In the genomic region with DNA sequence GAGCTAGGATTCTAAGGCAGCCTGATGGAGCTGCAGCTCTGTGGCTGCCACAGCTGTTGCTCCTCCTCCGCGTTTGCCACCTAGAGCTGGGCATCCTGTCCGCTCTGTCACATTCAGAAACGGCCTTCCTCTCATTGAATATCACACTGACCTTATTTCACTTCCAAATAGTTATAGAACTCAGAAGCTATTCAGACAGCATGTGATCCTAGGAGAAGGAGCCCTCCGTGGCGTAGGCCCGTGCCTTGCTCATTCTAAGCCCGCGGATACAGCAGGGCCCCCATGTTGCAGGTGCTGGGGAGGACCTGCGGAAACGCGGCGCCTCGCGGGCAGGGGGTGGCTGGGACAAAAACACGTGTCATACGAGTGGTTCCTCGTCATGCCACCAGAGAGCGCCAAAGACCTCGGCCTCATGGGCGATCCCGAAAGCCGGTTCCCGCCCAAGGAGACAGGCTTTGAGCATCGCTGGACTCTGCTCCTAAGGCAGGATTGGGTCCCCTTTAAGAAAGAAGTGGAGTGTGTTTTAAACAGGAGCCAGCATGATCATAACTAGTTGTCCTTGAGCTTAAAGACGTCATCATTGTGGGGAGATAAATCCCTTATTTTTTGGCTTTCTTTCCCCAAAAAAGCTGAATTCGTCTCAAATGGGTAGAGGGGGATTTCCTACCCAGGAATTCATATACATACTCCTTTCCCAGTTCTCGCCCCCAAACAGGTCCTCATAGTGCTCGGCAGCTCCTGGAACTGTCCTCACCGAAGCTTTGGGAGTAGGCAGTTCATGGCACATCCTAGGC, we compare ENCODE assay signal across 8 cellular contexts. TPM values are rescaled to one million over a fixed set of nuclear protein-coding genes. Genes with fewer than 3 reads are reported as not detected.
DNase-seq lines count a peak whose midpoint lies in the region; ATAC-seq and TF ChIP-seq lines count a peak whose summit lies in the region.

No MANE protein-coding gene starts in this region.

- intact Hi-C loops in right lobe of liver (cut with DNase I): loop anchor here in 1 of 2 donors (10.0 kb wide), 1 partner anchor 897 kb away; no protein-coding TSS in a partner anchor

- WGBS in right lobe of liver (ENCODE audit: insufficient coverage, low coverage, low lambda C conversion rate, missing lambda C conversion rate): 11% methylated on average over 19 of the region's 30 CpGs

- ATAC-seq in GM18909 (IDR thresholded peaks at IDR 0.05; ENCODE audit: poor library complexity, unreplicated experiment) (peak; percentile 91), HG03135 (IDR thresholded peaks at IDR 0.05; ENCODE audit: unreplicated experiment) (peak; percentile 85), right lobe of liver (peak; percentile 96 to 100 (median 98))

- TF ChIP-seq CTCF in AG09309 (IDR thresholded peaks at IDR 0.05; ENCODE audit: control insufficient read depth, insufficient read depth, low read depth, low read length, missing control alignments) (peak; percentile 95), choroid plexus epithelial cell (conservative IDR thresholded peaks at IDR 0.05; ENCODE audit: low read depth, low read length) (peak; percentile 94), right lobe of liver (IDR thresholded peaks at IDR 0.05) (peak; percentile 79 to 90 (median 86))

- DNase-seq in AG09309 (ENCODE audit: low read depth) (peak; percentile 8), NCI-H446 (lab: John Stamatoyannopoulos, UW) (peak; percentile 69 to 89), choroid plexus epithelial cell (ENCODE audit: low read depth) (peak; percentile 79), right lobe of liver (peak; percentile 82 to 84 (median 84))
- DNase-seq in activated CD4-positive, alpha-beta T cell treated with anti-CD3 and anti-CD28 coated beads for 4 hours: peak; percentile 76 to 78
- DNase-seq in stimulated activated CD4-positive, alpha-beta T cell treated with anti-CD3 and anti-CD28 coated beads, TNF-alpha, amount 100 ng/mL, for 4 hours (ENCODE audit: low read depth in 3 of 3): peak; percentile 60 to 68 (median 63)

- no peak overlapping the region for H3K4me3 ChIP-seq in AG09309 (ENCODE audit: control insufficient read depth, low read depth, low read length)
- H3K4me3 ChIP-seq in choroid plexus epithelial cell (ENCODE audit: low read depth, low read length): peak overlapping the region; percentile 14
- H3K4me3 ChIP-seq in right lobe of liver: no peak overlapping the region

- H3K9me3 ChIP-seq in right lobe of liver: no peaks in the 10 kb centered on the region

- H3K36me3 ChIP-seq in right lobe of liver: no peaks in the 10 kb centered on the region

- peaks cover 0 to 3% (median 0%) of the 10 kb centered on the region in 4 donors for H3K4me1 ChIP-seq in right lobe of liver

- no peak for TF ChIP-seq POLR2A in right lobe of liver (IDR thresholded peaks at IDR 0.05)

- no peaks in the 10 kb centered on the region for H3K27me3 ChIP-seq in right lobe of liver

- no peak overlapping the region for H3K27ac ChIP-seq in right lobe of liver

RNA-seq across cellular contexts. Expression of a gene that starts 17.9 kb away (rescaled TPM):
- 10 to 100 TPM in 1 of 6 experiments, 1 to 10 TPM in 5; 2.0 to 12.2 (median 4.4) TPM for total RNA-seq in right lobe of liver

Comparison
In these comparisons a context has a peak if more than half of its experiments do, and no peak if none do; other contexts are left out.
1. DNase-seq: peak in every context shown above with its lines; median percentile 84 in right lobe of liver; 79 in NCI-H446; 79 in choroid plexus epithelial cell; 77 in activated CD4-positive, alpha-beta T cell treated with anti-CD3 and anti-CD28 coated beads for 4 hours; 63 in stimulated activated CD4-positive, alpha-beta T cell treated with anti-CD3 and anti-CD28 coated beads, TNF-alpha, amount 100 ng/mL, for 4 hours; 8 in AG09309.